Comparison of ENCODE assay signal across 8 cellular contexts in the genomic region with DNA sequence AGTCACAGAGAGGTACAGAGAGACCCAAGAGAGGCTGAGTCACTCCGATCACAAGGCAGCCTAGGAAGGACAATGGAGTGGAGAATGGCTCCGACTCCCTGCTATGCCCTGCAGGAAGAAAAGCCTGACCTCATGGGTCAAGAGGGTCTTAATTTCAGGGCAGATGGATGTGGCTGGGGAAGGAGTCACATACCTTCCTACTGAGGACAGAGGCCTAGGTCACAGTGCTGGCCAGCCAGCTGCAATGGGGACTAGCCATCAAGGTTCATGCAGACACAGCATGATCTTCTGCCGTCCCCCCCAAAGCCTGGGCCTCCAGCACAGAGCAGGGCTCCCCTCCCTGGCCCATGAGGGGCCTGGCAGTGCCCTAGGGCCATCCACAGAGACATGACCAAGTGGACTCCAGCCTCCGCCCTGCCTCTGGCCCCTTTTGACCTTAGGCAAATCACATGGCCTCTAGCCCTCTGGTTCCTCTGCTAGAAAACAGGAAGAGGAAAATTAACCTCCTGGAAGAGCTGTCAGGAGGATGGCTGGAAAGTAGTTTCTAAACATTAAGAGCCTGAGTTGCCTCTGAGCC. TPM values are rescaled to one million over a fixed set of nuclear protein-coding genes. Genes with fewer than 3 reads are reported as not detected.
A peak's percentile ranks its signal among the peaks of the same experiment; 100 is the strongest.
DNase-seq lines count a peak whose midpoint lies in the region; ATAC-seq and TF ChIP-seq lines count a peak whose summit lies in the region.

No MANE protein-coding gene starts in this region.

- DNase-seq in Caco-2 (no peak), SK-MEL-5 (ENCODE audit: low read depth, low spot score) (peak; percentile 32), esophagus muscularis mucosa (ENCODE audit: extremely low spot score) (no peak), ovary (peak in 1 of 5 donors; percentile 32), HuH-7.5 (ENCODE audit: low spot score) (no peak), NCI-H2171 (lab: John Stamatoyannopoulos, UW) (no peak)

- no peak overlapping the region for H3K4me3 ChIP-seq in Caco-2 (ENCODE audit: low read depth, low read length)
- H3K4me3 ChIP-seq in esophagus muscularis mucosa = peak overlapping the region; percentile 88 to 98 (median 92)
- H3K4me3 ChIP-seq in ovary = no peak overlapping the region

- H3K36me3 ChIP-seq in Caco-2 (ENCODE audit: control insufficient read depth, insufficient read depth, low read length) = no peaks in the 10 kb centered on the region; the same call in 1 of the 2 replicates
- no peaks in the 10 kb centered on the region for H3K36me3 ChIP-seq in esophagus muscularis mucosa
- H3K36me3 ChIP-seq in ovary = no peaks in the 10 kb centered on the region

- 60% methylated on average over 2 of the region's 4 CpGs for WGBS in esophagus muscularis mucosa
- 66 to 98% (median 84%) methylated on average over 4 of the region's 4 CpGs for WGBS in ovary, 3 donors

- intact Hi-C loops in Caco-2 (cut with micrococcal nuclease; ENCODE audit: unreplicated experiment) = loop anchor here (2.0 kb wide), 1 partner anchor 21 kb away; no protein-coding TSS in a partner anchor
- intact Hi-C loops in esophagus muscularis mucosa (cut with DNase I) = no loop called here
- intact Hi-C loops in ovary (cut with DNase I) = no loop called here

- H3K27me3 ChIP-seq in Caco-2 (replicated peaks; ENCODE audit: control insufficient read depth, insufficient read depth, low read length) = no peaks in the 10 kb centered on the region
- no peaks in the 10 kb centered on the region for H3K27me3 ChIP-seq in esophagus muscularis mucosa
- no peaks in the 10 kb centered on the region for H3K27me3 ChIP-seq in ovary

- H3K9me3 Mint-ChIP-seq in Caco-2 (ENCODE audit: unreplicated experiment) = no peaks in the 10 kb centered on the region

- CTCF ChIA-PET in Caco-2 (lab: Charles Lee) = interaction anchor here (0.7 to 3.9 kb wide), 5 partner anchors 19 to 38 kb away, joined by 3 to 35 read pairs (median 7); no protein-coding TSS in a partner anchor

- ATAC-seq in HG03571 (IDR thresholded peaks at IDR 0.05; ENCODE audit: unreplicated experiment) (no peak), GM21423 (IDR thresholded peaks at IDR 0.05; ENCODE audit: unreplicated experiment) (no peak)

- POLR2A ChIA-PET in Caco-2 (lab: Charles Lee) = no interaction called here

- no peaks in the 10 kb centered on the region for H3K27me3 Mint-ChIP-seq in Caco-2 (ENCODE audit: insufficient read depth, unreplicated experiment)

- H3K4me3 Mint-ChIP-seq in Caco-2 (ENCODE audit: unreplicated experiment) = peak overlapping the region; percentile 99

- H3K36me3 Mint-ChIP-seq in Caco-2 (ENCODE audit: insufficient read depth, unreplicated experiment) = peaks cover 17% of the 10 kb centered on the region

- H3K4me1 Mint-ChIP-seq in Caco-2 (ENCODE audit: low read depth, unreplicated experiment) = peaks cover 44% of the 10 kb centered on the region

- H3K4me1 ChIP-seq in Caco-2 (peaks cover 56% of the 10 kb centered on the region), esophagus muscularis mucosa (peaks cover 68 to 82% (median 79%) of the 10 kb centered on the region in 4 donors), ovary (ENCODE audit: insufficient read depth) (peaks cover 30% of the 10 kb centered on the region)

- peak overlapping the region; percentile 95 to 98 (median 97) for H3K27ac ChIP-seq in esophagus muscularis mucosa (replicated peaks in 1 of 4)
- H3K27ac ChIP-seq in ovary = peak overlapping the region; percentile 58 to 72

- TF ChIP-seq CTCF in Caco-2 (IDR thresholded peaks at IDR 0.05; ENCODE audit: insufficient read depth in 1 of 2, low read depth in 1 of 2, low read length in 1 of 2, severe bottlenecking in 1 of 2, unreplicated experiment in 1 of 2) (no peak), esophagus muscularis mucosa (IDR thresholded peaks at IDR 0.05) (no peak), ovary (IDR thresholded peaks at IDR 0.05) (no peak)

- H3K27ac Mint-ChIP-seq in Caco-2 (ENCODE audit: unreplicated experiment) = peak overlapping the region; percentile 98

- BruUV-seq in Caco-2 (replicated peaks; lab: Mats Ljungman, UMichigan) = no TSS peak

- no peak for TF ChIP-seq EP300 in esophagus muscularis mucosa (IDR thresholded peaks at IDR 0.05)
- no peak for TF ChIP-seq EP300 in ovary (IDR thresholded peaks at IDR 0.05)

- in situ Hi-C loops in SK-MEL-5 (cut with HindIII; ENCODE audit: low pct_unique_long_range_greater_than_20kb, low sequenced_read_pairs) = no loop called here

- no peak for TF ChIP-seq POLR2A in esophagus muscularis mucosa (IDR thresholded peaks at IDR 0.05; ENCODE audit: low read depth)
- no peak for TF ChIP-seq POLR2A in ovary (IDR thresholded peaks at IDR 0.05)

- no peaks in the 10 kb centered on the region for H3K9me3 ChIP-seq in Caco-2
- H3K9me3 ChIP-seq in esophagus muscularis mucosa = no peaks in the 10 kb centered on the region
- H3K9me3 ChIP-seq in ovary = no peaks in the 10 kb centered on the region

RNA-seq across cellular contexts. Expression of gene ARRB1, which starts 1.8 kb away (rescaled TPM):
- total RNA-seq in Caco-2 (2022) = 115 and 116 TPM in 2 replicates
- 27.7 and 30.7 TPM in 2 replicates for total RNA-seq in SK-MEL-5 (2014; rRNA removed; shearing (Covaris generic))
- polyA plus RNA-seq in SK-MEL-5 (2015; cell fraction: cytosol; rRNA removed) = 31.1 and 40.6 TPM in 2 replicates
- polyA plus RNA-seq in SK-MEL-5 (2015; cell fraction: nucleus; rRNA removed) = 17.5 and 25.0 TPM in 2 replicates
- total RNA-seq in esophagus muscularis mucosa = 100 to 1,000 TPM in 1 of 4 donors, 10 to 100 TPM in 3; 41.1 to 102 (median 76.7) TPM
- total RNA-seq in ovary = 10 to 100 TPM; 16.5 to 68.0 (median 30.6) TPM
- polyA plus RNA-seq in ovary = 10 to 100 TPM; 15.2 to 27.2 TPM

RNA-seq across cellular contexts. Expression of gene RPS3, which starts 49.7 kb away (rescaled TPM):
- 6,280 and 6,333 TPM in 2 replicates for total RNA-seq in Caco-2 (2022)
- 3,453 and 4,098 TPM in 2 replicates for total RNA-seq in SK-MEL-5 (2014; rRNA removed; shearing (Covaris generic))
- 3,817 and 4,425 TPM in 2 replicates for polyA plus RNA-seq in SK-MEL-5 (2015; cell fraction: cytosol; rRNA removed)
- 674 and 780 TPM in 2 replicates for polyA plus RNA-seq in SK-MEL-5 (2015; cell fraction: nucleus; rRNA removed)
- 1,000 to 10,000 TPM in 3 of 4 donors, 100 to 1,000 TPM in 1; 879 to 1,878 (median 1,387) TPM for total RNA-seq in esophagus muscularis mucosa
- 1,000 to 10,000 TPM; 4,127 to 7,276 (median 5,342) TPM for total RNA-seq in ovary
- 1,000 to 10,000 TPM; 3,268 to 7,073 TPM for polyA plus RNA-seq in ovary

Comparison
In these comparisons a context has a peak if more than half of its experiments do, and no peak if none do; other contexts are left out.
1. H3K4me3 ChIP-seq: peak in esophagus muscularis mucosa (4 of 4); none in Caco-2 (single experiment) and ovary (single experiment).